ENCODE assay signal across 8 cellular contexts in the genomic region with DNA sequence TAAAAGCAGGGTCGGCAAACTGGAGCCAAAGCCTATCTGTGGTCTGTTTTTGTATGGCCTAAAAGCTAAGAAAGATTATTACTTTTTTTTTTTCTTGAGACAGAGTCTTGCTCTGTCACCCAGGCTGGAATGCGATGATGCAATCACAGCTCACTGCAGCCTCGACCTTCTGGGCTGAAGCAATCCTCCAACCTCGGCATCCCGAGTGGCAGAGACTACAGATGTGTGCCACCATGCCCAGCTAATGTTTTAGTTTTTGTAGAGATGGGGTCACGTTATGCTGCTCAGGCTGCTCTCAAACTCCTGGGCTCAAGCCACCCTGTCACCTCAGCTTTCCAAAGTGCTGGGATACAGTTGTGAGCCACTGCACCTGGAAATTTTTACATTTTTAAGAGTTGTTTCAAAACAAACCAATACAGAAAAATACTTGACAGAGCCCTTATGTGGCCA. TPM values are rescaled to one million over a fixed set of nuclear protein-coding genes. Genes with fewer than 3 reads are reported as not detected.
DNase-seq lines count a peak whose midpoint lies in the region; ATAC-seq and TF ChIP-seq lines count a peak whose summit lies in the region.

No MANE protein-coding gene starts in this region.

- no peaks in the 10 kb centered on the region for H3F3A ChIP-seq in Loucy (ENCODE audit: low read depth)

- no peaks in the 10 kb centered on the region for H3K27me3 Mint-ChIP-seq in neural crest cell (ENCODE audit: low read depth)

- H3K4me3 ChIP-seq in Loucy (ENCODE audit: low read length, poor library complexity, severe bottlenecking), result no peak overlapping the region
- no peak overlapping the region for H3K4me3 ChIP-seq in choroid plexus epithelial cell (ENCODE audit: low read depth, low read length)

- no peaks in the 10 kb centered on the region for H3K36me3 ChIP-seq in Loucy (ENCODE audit: insufficient read depth, low read length)

- no peaks in the 10 kb centered on the region for H3K9me3 ChIP-seq in Loucy (ENCODE audit: insufficient read depth, low read depth, low read length)

- no peak overlapping the region for H3K4me2 ChIP-seq in Loucy (ENCODE audit: low read depth, low read length, poor library complexity, severe bottlenecking)

- H3K79me2 ChIP-seq in Loucy (ENCODE audit: insufficient read depth, low read length), result no peaks in the 10 kb centered on the region

- ATAC-seq in GM19328 (IDR thresholded peaks at IDR 0.05; ENCODE audit: unreplicated experiment), result no peak
- ATAC-seq in HG02884 (IDR thresholded peaks at IDR 0.05; ENCODE audit: unreplicated experiment), result no peak

- H2AFZ ChIP-seq in Loucy (ENCODE audit: low read length), result peak overlapping the region; percentile 10; the same call in 1 of the 2 replicates

- peaks cover 37% of the 10 kb centered on the region for H3K4me1 Mint-ChIP-seq in neural crest cell

- no peaks in the 10 kb centered on the region for H3K36me3 Mint-ChIP-seq in neural crest cell (ENCODE audit: low read depth)

- no peak for TF ChIP-seq CTCF in Loucy (conservative IDR thresholded peaks at IDR 0.05; ENCODE audit: low read length)
- TF ChIP-seq CTCF in choroid plexus epithelial cell (conservative IDR thresholded peaks at IDR 0.05; ENCODE audit: low read depth, low read length), result no peak
- TF ChIP-seq CTCF in neural crest cell (conservative IDR thresholded peaks at IDR 0.05), result no peak

- no peaks in the 10 kb centered on the region for H3K9me3 Mint-ChIP-seq in neural crest cell

- H3K27me3 ChIP-seq in Loucy (ENCODE audit: insufficient read depth, low read length, poor library complexity, severe bottlenecking), result no peaks in the 10 kb centered on the region

- no peaks in the 10 kb centered on the region for H3K4me1 ChIP-seq in Loucy (ENCODE audit: insufficient read depth, low read length, poor library complexity, severe bottlenecking)

- H3K9ac ChIP-seq in Loucy (ENCODE audit: low read depth, low read length, poor library complexity, severe bottlenecking), result no peak overlapping the region

- H3K9me2 ChIP-seq in Loucy (replicated peaks; ENCODE audit: low read depth, low read length), result no peaks in the 10 kb centered on the region

- DNase-seq in CD1c-positive myeloid dendritic cell (ENCODE audit: extremely low spot score) (peak; percentile 10), choroid plexus epithelial cell (ENCODE audit: low read depth) (peak; percentile 91), neural crest cell (ENCODE audit: low read depth, low spot score) (no peak), middle frontal gyrus (ENCODE audit: extremely low spot score, low spot score) (no peak), NCI-H510A (lab: John Stamatoyannopoulos, UW) (no peak)

- peak overlapping the region; percentile 67 for H3K27ac Mint-ChIP-seq in neural crest cell (ENCODE audit: unreplicated experiment)

- peak overlapping the region; percentile 54 for H3K4me3 Mint-ChIP-seq in neural crest cell

- no peaks in the 10 kb centered on the region for H4K20me1 ChIP-seq in Loucy (ENCODE audit: insufficient read depth, low read length, poor library complexity, severe bottlenecking)

RNA-seq across cellular contexts. Expression of gene GLRX2, which starts 6.5 kb away (rescaled TPM):
- total RNA-seq in neural crest cell, result 18.3 and 20.5 TPM in 2 replicates

RNA-seq across cellular contexts. Expression of gene CDC73, which starts 10.2 kb away (rescaled TPM):
- total RNA-seq in neural crest cell, result 50.4 and 50.5 TPM in 2 replicates

RNA-seq across cellular contexts. Expression of gene RO60, which starts 52.3 kb away (rescaled TPM):
- 119 and 122 TPM in 2 replicates for total RNA-seq in neural crest cell

RNA-seq across cellular contexts. Expression of gene UCHL5, which starts 52.5 kb away (rescaled TPM):
- total RNA-seq in neural crest cell, result 38.7 and 40.9 TPM in 2 replicates

Comparison
In these comparisons a context has a peak if more than half of its experiments do, and no peak if none do; other contexts are left out.
1. DNase-seq: peak in CD1c-positive myeloid dendritic cell (single experiment) and choroid plexus epithelial cell (single experiment); none in neural crest cell (single experiment), middle frontal gyrus (single experiment) and NCI-H510A (single experiment).